In the genomic region with DNA sequence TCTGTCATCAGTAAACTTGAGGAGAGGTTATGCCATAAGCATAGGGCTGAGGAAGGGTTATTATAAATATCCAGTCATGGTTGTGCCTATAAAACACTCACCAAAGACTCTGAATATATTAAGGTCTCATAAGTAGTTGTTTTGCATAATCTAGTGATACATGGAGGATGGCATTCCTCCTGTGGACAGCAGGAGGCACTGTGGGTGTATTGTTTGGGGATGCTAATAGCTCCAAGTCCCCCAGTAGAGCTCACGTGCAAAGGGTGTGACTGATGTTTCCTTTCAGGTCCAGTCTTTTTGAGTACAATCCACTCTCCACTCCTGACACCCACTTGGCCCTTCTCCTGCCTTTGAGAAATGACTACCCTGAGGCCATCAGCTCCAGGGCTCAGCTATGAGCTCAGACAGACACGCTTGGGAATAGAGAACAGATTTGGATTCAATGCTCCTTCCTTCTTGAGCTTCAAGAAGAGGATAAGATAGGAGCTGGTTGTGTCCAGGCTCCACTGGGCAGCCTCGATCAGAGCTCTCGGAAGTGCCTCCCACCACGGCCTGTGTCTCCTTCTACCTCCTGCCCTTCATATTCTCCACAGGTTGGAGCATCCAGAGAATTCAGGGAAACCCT, we compare ENCODE assay signal across 10 cellular contexts.
A peak's percentile ranks its signal among the peaks of the same experiment; 100 is the strongest.
DNase-seq lines count a peak whose midpoint lies in the region; ATAC-seq and TF ChIP-seq lines count a peak whose summit lies in the region.
"Had no signal": no experiment of that assay in that cellular context is flagged by ENCODE, and none has a peak within 500 bp of the region (broad histone marks: within the 10 kb centered on the region; RNA-seq: fewer than 3 reads in every experiment).

No MANE protein-coding gene starts in this region.

- H3K27me3 ChIP-seq in AG04450 (ENCODE audit: control insufficient read depth, insufficient read depth, low read length) (no peaks in the 10 kb centered on the region), PC-3 (ENCODE audit: low read length) (peaks cover 27% of the 10 kb centered on the region), foreskin keratinocyte (peaks cover 7% of the 10 kb centered on the region), thyroid gland (no peaks in the 10 kb centered on the region)

- H3F3A ChIP-seq in PC-3 (ENCODE audit: low read length, unreplicated experiment), result no peaks in the 10 kb centered on the region

- 0 out of 2 replicates have a peak, but pooled peaks have one; percentile 12 for TF ChIP-seq CTCF in AG04450 (IDR thresholded peaks at IDR 0.05; ENCODE audit: low read depth, low read length)
- TF ChIP-seq CTCF in GM12865 (IDR thresholded peaks at IDR 0.05; ENCODE audit: insufficient read depth, low read depth, low read length, missing control alignments), result peak; percentile 66
- TF ChIP-seq CTCF in PC-3 (conservative IDR thresholded peaks at IDR 0.05; ENCODE audit: low read depth, low read length), result peak; percentile 39
- TF ChIP-seq CTCF in foreskin keratinocyte (conservative IDR thresholded peaks at IDR 0.05), result peak; percentile 33
- TF ChIP-seq CTCF in thyroid gland (IDR thresholded peaks at IDR 0.05), result no peak

- no peak overlapping the region for H3K9ac ChIP-seq in PC-3 (ENCODE audit: low read length)

- no peak overlapping the region for H2AFZ ChIP-seq in PC-3 (ENCODE audit: low read length)

- no peaks in the 10 kb centered on the region for H3K79me2 ChIP-seq in PC-3 (ENCODE audit: low read length)

- CTCF ChIA-PET in AG04450 (lab: Charles Lee) (no interaction called here), PC-3 (lab: Charles Lee) (no interaction called here)

- H4K20me1 ChIP-seq in PC-3 (ENCODE audit: low read length), result no peaks in the 10 kb centered on the region

- H3K4me1 ChIP-seq in PC-3 (ENCODE audit: insufficient read depth, low read length) (no peaks in the 10 kb centered on the region), foreskin keratinocyte (no peaks in the 10 kb centered on the region), thyroid gland (no peaks in the 10 kb centered on the region)

- no TSS peak for BruUV-seq in PC-3 (replicated peaks; lab: Mats Ljungman, UMichigan)

- no peak overlapping the region for H3K27ac ChIP-seq in AG04450 (ENCODE audit: low read depth, low read length)
- no peak overlapping the region for H3K27ac ChIP-seq in PC-3 (ENCODE audit: low read length)
- no peak overlapping the region for H3K27ac ChIP-seq in foreskin keratinocyte
- no peak overlapping the region for H3K27ac ChIP-seq in thyroid gland

- no peaks in the 10 kb centered on the region for H3K9me3 ChIP-seq in AG04450 (ENCODE audit: control insufficient read depth, insufficient read depth, low read length)
- H3K9me3 ChIP-seq in PC-3 (ENCODE audit: low read length), result no peaks in the 10 kb centered on the region
- no peaks in the 10 kb centered on the region for H3K9me3 ChIP-seq in thyroid gland

- H3K4me2 ChIP-seq in PC-3 (ENCODE audit: low read length), result no peak overlapping the region

- no peaks in the 10 kb centered on the region for H3K9me2 ChIP-seq in PC-3 (replicated peaks; ENCODE audit: low read length)

- 75 to 89% methylated on average over 5 of the region's 5 CpGs for WGBS in thyroid gland, 2 donors

- H3K36me3 ChIP-seq in PC-3 (ENCODE audit: low read depth, low read length) (no peaks in the 10 kb centered on the region; the same call in 1 of the 2 replicates), thyroid gland (no peaks in the 10 kb centered on the region)

- H3K4me3 ChIP-seq in AG04450 (ENCODE audit: low read depth, low read length), result no peak overlapping the region
- H3K4me3 ChIP-seq in GM12865 (ENCODE audit: low read depth, low read length), result no peak overlapping the region
- no peak overlapping the region for H3K4me3 ChIP-seq in PC-3 (ENCODE audit: low read length)
- H3K4me3 ChIP-seq in thyroid gland (replicated peaks in 1 of 3), result no peak overlapping the region

- DNase-seq in AG04450 (ENCODE audit: low read depth, low spot score) (no peak), GM12865 (ENCODE audit: low read depth) (peak; percentile 70), PC-3 (no peak), foreskin keratinocyte (no peak), thyroid gland (no peak), HPDE6-E6E7 (ENCODE audit: extremely low spot score) (no peak)
- DNase-seq: cortex of kidney, left cardiac atrium had no signal

- POLR2A ChIA-PET in AG04450 (lab: Yijun Ruan, JAX), result no interaction called here
- POLR2A ChIA-PET in PC-3 (lab: Charles Lee; ENCODE audit: unreplicated experiment), result no interaction called here

- ATAC-seq in PC-3 (no peak), foreskin keratinocyte (no peak), GM21381 (IDR thresholded peaks at IDR 0.05; ENCODE audit: unreplicated experiment) (no peak), GM21529 (IDR thresholded peaks at IDR 0.05; ENCODE audit: unreplicated experiment) (no peak)
- ATAC-seq: left cardiac atrium had no signal

- TF ChIP-seq POLR2A in thyroid gland (IDR thresholded peaks at IDR 0.05), result no peak

- intact Hi-C loops in PC-3 (cut with micrococcal nuclease) (no loop called here), thyroid gland (cut with DNase I) (no loop called here)

Comparison
In these comparisons a context has a peak if more than half of its experiments do, and no peak if none do; other contexts are left out.
1. CTCF ChIP-seq: peak in AG04450 (single experiment), GM12865 (single experiment), PC-3 (single experiment) and foreskin keratinocyte (single experiment); none in thyroid gland (0 of 6).